In the genomic region with DNA sequence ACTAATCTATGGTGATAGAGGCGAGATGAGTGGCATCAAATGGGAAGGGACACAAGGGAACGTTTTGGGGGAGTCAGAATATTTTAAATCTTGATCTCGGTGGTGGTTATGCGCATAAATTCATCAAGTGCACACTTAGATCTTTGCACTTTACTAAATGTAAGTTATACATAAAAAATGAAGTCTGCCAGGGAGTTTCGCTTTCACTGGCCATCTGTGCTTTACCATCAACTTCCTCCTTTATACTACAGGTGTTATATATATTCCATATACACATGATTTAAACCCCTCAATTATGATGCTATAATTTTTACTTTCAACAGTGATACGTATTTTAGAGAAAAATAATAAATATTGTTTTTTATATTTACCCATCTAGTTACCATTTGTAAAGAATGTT, we compare ENCODE assay signal across 14 cellular contexts.
A peak's percentile ranks its signal among the peaks of the same experiment; 100 is the strongest.
DNase-seq lines count a peak whose midpoint lies in the region; ATAC-seq and TF ChIP-seq lines count a peak whose summit lies in the region.
"Had no signal": no experiment of that assay in that cellular context is flagged by ENCODE, and none has a peak within 500 bp of the region (broad histone marks: within the 10 kb centered on the region; RNA-seq: fewer than 3 reads in every experiment).

No MANE protein-coding gene starts in this region.

- H3K4me3 Mint-ChIP-seq in activated B cell treated with CpG ODN at 0.5 μM for 24 hours (peak overlapping the region; percentile 3), natural killer cell (no peak overlapping the region)
- H3K4me3 Mint-ChIP-seq: nephron progenitor cell had no signal

- no peak for TF ChIP-seq CTCF in GM12865 (IDR thresholded peaks at IDR 0.05; ENCODE audit: insufficient read depth, low read depth, low read length, missing control alignments)
- TF ChIP-seq CTCF in GM20000 (IDR thresholded peaks at IDR 0.05; ENCODE audit: extremely low read depth, missing control alignments), result no peak
- TF ChIP-seq CTCF in activated B cell treated with CpG ODN at 0.5 μM for 24 hours (IDR thresholded peaks at IDR 0.05), result no peak
- no peak for TF ChIP-seq CTCF in natural killer cell (IDR thresholded peaks at IDR 0.05)

- DNase-seq in GM12865 (ENCODE audit: low read depth) (peak; percentile 59), GM20000 (ENCODE audit: low spot score) (peak; percentile 35), activated B cell treated with CpG ODN at 0.5 μM for 24 hours (no peak), OCI-M2 (lab: John Stamatoyannopoulos, UW; ENCODE audit: unreplicated experiment) (no peak), natural killer cell (no peak)
- DNase-seq in activated T-cell treated with anti-CD3 and anti-CD28 coated beads, Interleukin-2, amount 50 U/mL, for 1 hour, result no peak
- DNase-seq in activated CD4-positive, alpha-beta T cell treated with anti-CD3 and anti-CD28 coated beads for 48 hours, result no peak
- DNase-seq: aorta; foreskin keratinocyte; NCI-H187 treated with DMSO at 0.1 percent for 48 hours; NCI-H69; nephron progenitor cell; stimulated activated CD4-positive, alpha-beta T cell treated with anti-CD3 and anti-CD28 coated beads, Interleukin-15, amount 100 ng/mL, for 24 hours had no signal

- H3K36me3 Mint-ChIP-seq in activated B cell treated with CpG ODN at 0.5 μM for 24 hours (ENCODE audit: low read depth), result no peaks in the 10 kb centered on the region
- H3K36me3 Mint-ChIP-seq in natural killer cell, result no peaks in the 10 kb centered on the region

- peak; percentile 27 for ATAC-seq in HG03571 (IDR thresholded peaks at IDR 0.05; ENCODE audit: unreplicated experiment)
- ATAC-seq in activated B cell treated with CpG ODN at 0.5 μM for 24 hours (ENCODE audit: low read depth), result peak; percentile 48
- no peak for ATAC-seq in natural killer cell
- ATAC-seq: foreskin keratinocyte had no signal

- CTCF ChIA-PET in activated B cell treated with CpG ODN at 0.5 μM for 24 hours (lab: Charles Lee), result no interaction called here

- H3K4me3 ChIP-seq in GM12865 (ENCODE audit: low read depth, low read length), result no peak overlapping the region

- H3K27ac Mint-ChIP-seq in activated B cell treated with CpG ODN at 0.5 μM for 24 hours, result peak overlapping the region; percentile 2
- H3K27ac Mint-ChIP-seq in natural killer cell, result no peak overlapping the region
- H3K27ac Mint-ChIP-seq: nephron progenitor cell had no signal

- no peaks in the 10 kb centered on the region for H3K9me3 Mint-ChIP-seq in activated B cell treated with CpG ODN at 0.5 μM for 24 hours
- H3K9me3 Mint-ChIP-seq in natural killer cell, result no peaks in the 10 kb centered on the region
- H3K9me3 Mint-ChIP-seq: nephron progenitor cell had no signal

- H3K27me3 Mint-ChIP-seq in activated B cell treated with CpG ODN at 0.5 μM for 24 hours (no peaks in the 10 kb centered on the region), natural killer cell (ENCODE audit: low read depth in 2 of 2) (peaks cover 3 to 17% of the 10 kb centered on the region in 2 donors)

- POLR2A ChIA-PET in activated B cell treated with CpG ODN at 0.5 μM for 24 hours (lab: Charles Lee), result interaction anchor here (0.8 kb wide), 1 partner anchor 210 kb away, joined by 3 read pairs; no protein-coding TSS in a partner anchor

- peaks cover 54% of the 10 kb centered on the region for H3K4me1 Mint-ChIP-seq in activated B cell treated with CpG ODN at 0.5 μM for 24 hours
- no peaks in the 10 kb centered on the region for H3K4me1 Mint-ChIP-seq in natural killer cell

- intact Hi-C loops in activated B cell treated with CpG ODN at 0.5 μM for 24 hours (cut with micrococcal nuclease), result no loop called here
- intact Hi-C loops in natural killer cell (cut with micrococcal nuclease), result no loop called here

Comparison
In these comparisons a context has a peak if more than half of its experiments do, and no peak if none do; other contexts are left out.
1. DNase-seq: peak in GM12865 (single experiment) and GM20000 (single experiment); none in activated B cell treated with CpG ODN at 0.5 μM for 24 hours (single experiment), OCI-M2 (single experiment), activated T-cell treated with anti-CD3 and anti-CD28 coated beads, Interleukin-2, amount 50 U/mL, for 1 hour (single experiment), activated CD4-positive, alpha-beta T cell treated with anti-CD3 and anti-CD28 coated beads for 48 hours (single experiment) and natural killer cell (single experiment).
2. ATAC-seq: peak in HG03571 (single experiment) and activated B cell treated with CpG ODN at 0.5 μM for 24 hours (single experiment); none in natural killer cell (0 of 3).